ENCODE assay signal across 12 cellular contexts in genomic region chr10:28661035-28661434, GRCh38. TPM values are rescaled to one million over a fixed set of nuclear protein-coding genes. Genes with fewer than 3 reads are reported as not detected.
DNase-seq lines count a peak whose midpoint lies in the region; ATAC-seq and TF ChIP-seq lines count a peak whose summit lies in the region.
"Had no signal": no experiment of that assay in that cellular context is flagged by ENCODE, and none has a peak within 500 bp of the region (broad histone marks: within the 10 kb centered on the region; RNA-seq: fewer than 3 reads in every experiment).

No MANE protein-coding gene starts in this region.

- H3K4me3 ChIP-seq in MG63 = no peak overlapping the region
- no peak overlapping the region for H3K4me3 ChIP-seq in mammary epithelial cell (replicated peaks in 1 of 3; ENCODE audit: insufficient read depth in 1 of 3, low read depth in 2 of 3, low read length in 3 of 3)

- no peak overlapping the region for H2AFZ ChIP-seq in mammary epithelial cell (ENCODE audit: low read depth, low read length)

- BruUV-seq in mammary epithelial cell (replicated peaks; lab: Mats Ljungman, UMichigan) = no TSS peak

- H3K4me2 ChIP-seq in mammary epithelial cell (ENCODE audit: insufficient read depth, low read depth, low read length) = no peak overlapping the region

- H3K27me3 ChIP-seq in MG63 (no peaks in the 10 kb centered on the region), mammary epithelial cell (ENCODE audit: insufficient read depth, low read length) (no peaks in the 10 kb centered on the region)

- dilution Hi-C loops in mammary epithelial cell (cut with HindIII; ENCODE audit: low sequenced_read_pairs) = no loop called here

- H3K79me2 ChIP-seq in mammary epithelial cell (ENCODE audit: insufficient read depth, low read length) = no peaks in the 10 kb centered on the region

- intact Hi-C loops in mammary epithelial cell (cut with micrococcal nuclease) = loop anchor here (5.0 kb wide), 1 partner anchor 581 kb away; no protein-coding TSS in a partner anchor

- no peaks in the 10 kb centered on the region for H3K36me3 ChIP-seq in MG63
- no peaks in the 10 kb centered on the region for H3K36me3 ChIP-seq in mammary epithelial cell (ENCODE audit: insufficient read depth, low read length)

- no peak for ATAC-seq in activated naive CD4-positive, alpha-beta T cell treated with anti-CD3 and anti-CD28 coated beads, Interleukin-2, amount 50 U/mL, for 72 hours
- no peak for ATAC-seq in GM19455 (IDR thresholded peaks at IDR 0.05; ENCODE audit: unreplicated experiment)
- ATAC-seq: Right ventricle myocardium inferior had no signal

- H3K9me3 ChIP-seq in MG63 = peaks cover 2% of the 10 kb centered on the region; the same call in 1 of the 2 replicates
- no peaks in the 10 kb centered on the region for H3K9me3 ChIP-seq in mammary epithelial cell (replicated peaks; ENCODE audit: insufficient read depth, low read length)

- no peak overlapping the region for H3K27ac ChIP-seq in mammary epithelial cell (ENCODE audit: insufficient read depth, low read depth, low read length)
- H3K27ac ChIP-seq: VCaP had no signal

- WGBS in mammary epithelial cell (ENCODE audit: low coverage, missing lambda C conversion rate) = 83% methylated on average over 1 of the region's 3 CpGs

- no peak for TF ChIP-seq CTCF in mammary epithelial cell (conservative IDR thresholded peaks at IDR 0.05 in 1 of 2, IDR thresholded peaks at IDR 0.05 in 1 of 2; ENCODE audit: extremely low read depth in 1 of 2, insufficient read depth in 1 of 2, low read depth in 1 of 2, low read length in 2 of 2)

- H3K9ac ChIP-seq in mammary epithelial cell (ENCODE audit: insufficient read depth, low read length) = no peak overlapping the region

- CTCF ChIA-PET in mammary epithelial cell (lab: Charles Lee; ENCODE audit: low non-redundant PET) = no interaction called here

- DNase-seq in AG20443 (ENCODE audit: low spot score) = peak; percentile 93
- DNase-seq in MG63 = peak; percentile 59
- DNase-seq in mammary epithelial cell = peak; percentile 68
- peak; percentile 72 for DNase-seq in kidney tubule cell (ENCODE audit: low spot score)
- no peak for DNase-seq in activated naive CD4-positive, alpha-beta T cell treated with anti-CD3 and anti-CD28 coated beads, Interleukin-2, amount 50 U/mL, for 72 hours (ENCODE audit: low spot score in 2 of 2)
- no peak for DNase-seq in NCI-H1436 (lab: John Stamatoyannopoulos, UW)
- DNase-seq in activated CD4-positive, CD25-positive, alpha-beta regulatory T cell (lab: John Stamatoyannopoulos, UW) = no peak
- DNase-seq: NCI-H2227 treated with DMSO at 0.1 percent for 48 hours had no signal

- peaks cover 11% of the 10 kb centered on the region for H3K4me1 ChIP-seq in mammary epithelial cell (ENCODE audit: insufficient read depth, low read length)

- H4K20me1 ChIP-seq in mammary epithelial cell (ENCODE audit: insufficient read depth, low read length) = no peaks in the 10 kb centered on the region

- in situ Hi-C loops in mammary epithelial cell (cut with MboI; ENCODE audit: low sequenced_read_pairs in 2 of 2) = loop anchor here (10.0 kb wide), 3 partner anchors 324 to 644 kb away; no protein-coding TSS in a partner anchor

- no peak overlapping the region for H3K27ac Mint-ChIP-seq in activated naive CD4-positive, alpha-beta T cell treated with anti-CD3 and anti-CD28 coated beads, Interleukin-2, amount 50 U/mL, for 72 hours

- H3K9me3 Mint-ChIP-seq in activated naive CD4-positive, alpha-beta T cell treated with anti-CD3 and anti-CD28 coated beads, Interleukin-2, amount 50 U/mL, for 72 hours = no peaks in the 10 kb centered on the region
- H3K9me3 Mint-ChIP-seq: neural crest cell had no signal

- H3K36me3 Mint-ChIP-seq in activated naive CD4-positive, alpha-beta T cell treated with anti-CD3 and anti-CD28 coated beads, Interleukin-2, amount 50 U/mL, for 72 hours = no peaks in the 10 kb centered on the region

RNA-seq across cellular contexts. Expression of gene BAMBI, which starts 16.3 kb away (rescaled TPM):
- 38.3 and 60.4 TPM in 2 replicates for total RNA-seq in MG63 (2014; rRNA removed; shearing (Covaris generic); ENCODE audit: low replicate concordance)
- 1 to 10 TPM; 4.2 to 7.0 TPM for total RNA-seq in mammary epithelial cell
- 2.7 TPM for polyA plus RNA-seq in mammary epithelial cell
- not detected for polyA minus RNA-seq in mammary epithelial cell
- under 1 TPM in 1 of 2 donors, not detected in 1; 0.25 TPM for total RNA-seq in activated naive CD4-positive, alpha-beta T cell treated with anti-CD3 and anti-CD28 coated beads, Interleukin-2, amount 50 U/mL, for 72 hours

Comparison
In these comparisons a context has a peak if more than half of its experiments do, and no peak if none do; other contexts are left out.
1. DNase-seq: peak in AG20443 (single experiment), MG63 (single experiment), mammary epithelial cell (single experiment) and kidney tubule cell (single experiment); none in activated naive CD4-positive, alpha-beta T cell treated with anti-CD3 and anti-CD28 coated beads, Interleukin-2, amount 50 U/mL, for 72 hours (0 of 2), NCI-H1436 (single experiment) and activated CD4-positive, CD25-positive, alpha-beta regulatory T cell (0 of 4).
2. RNA of gene BAMBI, which starts 16.3 kb away (total RNA-seq): 38.3 to 60.4 TPM in MG63 and 4.2 to 7.0 TPM in mammary epithelial cell; 0.25 TPM in activated naive CD4-positive, alpha-beta T cell treated with anti-CD3 and anti-CD28 coated beads, Interleukin-2, amount 50 U/mL, for 72 hours; every median in the first group is over 4 times any median in the second.